In genomic region chr17:44005527-44005864, GRCh38 we compare ENCODE assay signal across 9 cellular contexts. TPM values are rescaled to one million over a fixed set of nuclear protein-coding genes. Genes with fewer than 3 reads are reported as not detected.
DNase-seq lines count a peak whose midpoint lies in the region; ATAC-seq, FAIRE-seq and TF ChIP-seq lines count a peak whose summit lies in the region.
"Had no signal": no experiment of that assay in that cellular context is flagged by ENCODE, and none has a peak within 500 bp of the region (broad histone marks: within the 10 kb centered on the region; RNA-seq: fewer than 3 reads in every experiment).

No MANE protein-coding gene starts in this region.

- WGBS in pancreas, 2 donors, result 10 to 14% methylated on average over 20 of the region's 20 CpGs

- no peak for FAIRE-seq in pancreas (lab: Jason Lieb, UNC)

- peaks cover 0 to 6% of the 10 kb centered on the region in 2 donors for H3K27me3 ChIP-seq in Peyer's patch
- peaks cover 0 to 11% (median 2%) of the 10 kb centered on the region in 4 donors for H3K27me3 ChIP-seq in pancreas

- peak overlapping the region; percentile 86 to 94 for H3K4me3 Mint-ChIP-seq in CD14-positive monocyte
- H3K4me3 Mint-ChIP-seq in stimulated activated naive B cell treated with anti-CD40 and anti-IgM and Interleukin-4, amounts not matched to agents 10 μg/mL and 1 μg/mL and 100 μg/mL, for 72 hours, result peak overlapping the region in 1 of 2 donors; percentile 50

- H3K4me1 ChIP-seq in Peyer's patch (peaks cover 0 to 35% (median 20%) of the 10 kb centered on the region in 4 donors), pancreas (peaks cover 4 to 22% (median 13%) of the 10 kb centered on the region in 3 donors)

- peak in 1 of 2 donors; percentile 71 for TF ChIP-seq POLR2A in Peyer's patch (IDR thresholded peaks at IDR 0.05)

- peaks cover 40% of the 10 kb centered on the region for H3K4me1 Mint-ChIP-seq in CD14-positive monocyte
- peaks cover 24 to 36% of the 10 kb centered on the region in 2 donors for H3K4me1 Mint-ChIP-seq in stimulated activated naive B cell treated with anti-CD40 and anti-IgM and Interleukin-4, amounts not matched to agents 10 μg/mL and 1 μg/mL and 100 μg/mL, for 72 hours

- TF ChIP-seq CTCF in CD14-positive monocyte (IDR thresholded peaks at IDR 0.05) (no peak), Peyer's patch (IDR thresholded peaks at IDR 0.05) (no peak), fibroblast of pulmonary artery (IDR thresholded peaks at IDR 0.05; ENCODE audit: low read length, missing control alignments) (no peak), pancreas (IDR thresholded peaks at IDR 0.05) (no peak)

- intact Hi-C loops in CD14-positive monocyte (cut with micrococcal nuclease), result loop anchor here in 1 of 2 donors (5.0 kb wide), 1 partner anchor 37 kb away; no protein-coding TSS in a partner anchor
- intact Hi-C loops in pancreas (cut with DNase I), result no loop called here

- H3K36me3 ChIP-seq in Peyer's patch (peaks cover 0 to 29% (median 0%) of the 10 kb centered on the region in 3 donors), pancreas (no peaks in the 10 kb centered on the region)

- no peak for ATAC-seq in pancreas
- no peak for ATAC-seq in GM18907 (IDR thresholded peaks at IDR 0.05; ENCODE audit: unreplicated experiment)
- no peak for ATAC-seq in stimulated activated naive B cell treated with anti-CD40 and anti-IgM and Interleukin-4, amounts not matched to agents 10 μg/mL and 1 μg/mL and 100 μg/mL, for 72 hours (replicated peaks)
- no peak for ATAC-seq in GM19467 (IDR thresholded peaks at IDR 0.05; ENCODE audit: unreplicated experiment)

- H3K27me3 Mint-ChIP-seq in CD14-positive monocyte (ENCODE audit: low read depth in 3 of 3), result peaks cover 44 to 60% (median 54%) of the 10 kb centered on the region in 3 donors
- peaks cover 25 to 30% of the 10 kb centered on the region in 2 donors for H3K27me3 Mint-ChIP-seq in stimulated activated naive B cell treated with anti-CD40 and anti-IgM and Interleukin-4, amounts not matched to agents 10 μg/mL and 1 μg/mL and 100 μg/mL, for 72 hours

- peaks cover 13 to 18% of the 10 kb centered on the region in 2 donors for H3K36me3 Mint-ChIP-seq in CD14-positive monocyte
- H3K36me3 Mint-ChIP-seq in stimulated activated naive B cell treated with anti-CD40 and anti-IgM and Interleukin-4, amounts not matched to agents 10 μg/mL and 1 μg/mL and 100 μg/mL, for 72 hours, result peaks cover 7 to 8% of the 10 kb centered on the region in 2 donors

- peak overlapping the region; percentile 63 to 99 (median 74) for H3K27ac ChIP-seq in Peyer's patch
- no peak overlapping the region for H3K27ac ChIP-seq in pancreas

- H3K27ac Mint-ChIP-seq in CD14-positive monocyte, result peak overlapping the region in 1 of 7 donors; percentile 14
- no peak overlapping the region for H3K27ac Mint-ChIP-seq in stimulated activated naive B cell treated with anti-CD40 and anti-IgM and Interleukin-4, amounts not matched to agents 10 μg/mL and 1 μg/mL and 100 μg/mL, for 72 hours

- DNase-seq in CD14-positive monocyte (ENCODE audit: low spot score) (no peak), Peyer's patch (no peak), fibroblast of pulmonary artery (ENCODE audit: low read depth) (no peak), pancreas (peak in 2 of 6 donors; percentile 58 to 76), NCI-H774 (lab: John Stamatoyannopoulos, UW) (no peak)
- DNase-seq in stimulated activated naive B cell treated with anti-CD40 and anti-IgM and Interleukin-4, amounts not matched to agents 10 μg/mL and 1 μg/mL and 100 μg/mL, for 72 hours, result no peak
- DNase-seq: NCI-H1048 had no signal

- H3K9me3 ChIP-seq in Peyer's patch, result no peaks in the 10 kb centered on the region
- no peaks in the 10 kb centered on the region for H3K9me3 ChIP-seq in pancreas

- H3K4me3 ChIP-seq in Peyer's patch (peak overlapping the region; percentile 62 to 73 (median 65)), fibroblast of pulmonary artery (replicated peaks; ENCODE audit: low read depth, low read length) (peak overlapping the region; percentile 64), pancreas (peak overlapping the region in 3 of 4 donors; percentile 3 to 48 (median 42))

- peaks cover 0 to 17% (median 5%) of the 10 kb centered on the region in 7 donors for H3K9me3 Mint-ChIP-seq in CD14-positive monocyte
- H3K9me3 Mint-ChIP-seq in stimulated activated naive B cell treated with anti-CD40 and anti-IgM and Interleukin-4, amounts not matched to agents 10 μg/mL and 1 μg/mL and 100 μg/mL, for 72 hours, result no peaks in the 10 kb centered on the region

RNA-seq across cellular contexts. Expression of gene NAGS, which starts 1.1 kb away (rescaled TPM):
- polyA plus RNA-seq in CD14-positive monocyte (under 1 TPM; 0.84 to 0.93 TPM), pancreas (1 to 10 TPM in 1 of 2 donors, under 1 TPM in 1; 0.38 to 1.8 TPM)
- total RNA-seq in Peyer's patch (10 to 100 TPM in 3 of 4 donors, 1 to 10 TPM in 1; 8.3 to 74.1 (median 57.3) TPM), pancreas (1 to 10 TPM in 1 of 6 donors, under 1 TPM in 5; 0.09 to 1.1 (median 0.48) TPM)

RNA-seq across cellular contexts. Expression of gene TMEM101, which starts 9.3 kb away (rescaled TPM):
- polyA plus RNA-seq in CD14-positive monocyte (10 to 100 TPM; 33.6 to 41.4 TPM), pancreas (10 to 100 TPM; 16.4 to 20.2 TPM)
- total RNA-seq in Peyer's patch (10 to 100 TPM in 3 of 4 donors, 1 to 10 TPM in 1; 8.3 to 20.9 (median 17.5) TPM), pancreas (10 to 100 TPM; 14.4 to 22.7 (median 20.3) TPM)

RNA-seq across cellular contexts. Expression of gene PYY, which starts 51.8 kb away (rescaled TPM):
- polyA plus RNA-seq in CD14-positive monocyte, result not detected
- 10 to 100 TPM in 2 of 4 donors, 1 to 10 TPM in 1, not detected in 1; 7.5 to 58.0 (median 27.5) TPM for total RNA-seq in Peyer's patch
- total RNA-seq in pancreas, result under 1 TPM in 2 of 6 donors, not detected in 4; 0.35 to 0.49 TPM
- 1 to 10 TPM in 1 of 2 donors, under 1 TPM in 1; 0.66 to 1.1 TPM for polyA plus RNA-seq in pancreas

Comparison
In these comparisons a context has a peak if more than half of its experiments do, and no peak if none do; other contexts are left out.
1. H3K27ac ChIP-seq: peak in Peyer's patch (4 of 4); none in pancreas (0 of 4).
2. RNA of gene NAGS, which starts 1.1 kb away (total RNA-seq): 8.3 to 74.1 TPM in Peyer's patch; 0.09 to 1.1 TPM in pancreas; every median in the first group is over 4 times any median in the second.
3. RNA of gene PYY, which starts 51.8 kb away (total RNA-seq): 7.5 to 58.0 TPM in Peyer's patch; 0.35 to 0.49 TPM in pancreas; every median in the first group is over 4 times any median in the second.
4. Peak in every context shown above with its lines, with median percentiles within 50 percentile points of each other: H3K4me3 ChIP-seq.